ENCODE assay signal across 19 cellular contexts in the genomic region with DNA sequence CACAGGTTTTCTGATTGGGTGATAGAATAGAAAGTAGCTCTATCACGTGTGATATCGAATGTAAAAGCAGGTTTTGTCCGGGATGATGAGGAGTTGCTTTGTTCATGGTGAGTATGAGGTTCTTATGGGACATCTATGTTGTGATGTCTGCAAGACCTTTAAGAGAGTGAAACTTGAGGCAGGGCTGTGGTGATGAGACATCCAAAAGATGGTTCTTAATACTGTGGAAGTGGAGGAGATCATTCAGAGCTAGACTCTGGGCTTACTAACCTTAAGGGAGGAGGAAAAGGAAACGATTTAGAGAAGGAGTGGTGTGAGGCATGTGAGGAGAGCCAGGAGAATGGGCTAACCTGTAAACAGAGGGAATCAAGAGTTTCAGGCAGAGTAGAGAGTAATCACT.
DNase-seq lines count a peak whose midpoint lies in the region; ATAC-seq and TF ChIP-seq lines count a peak whose summit lies in the region.
"Had no signal": no experiment of that assay in that cellular context is flagged by ENCODE, and none has a peak within 500 bp of the region (broad histone marks: within the 10 kb centered on the region; RNA-seq: fewer than 3 reads in every experiment).

No MANE protein-coding gene starts in this region.

- no TSS peak for BruUV-seq in A673 (replicated peaks; lab: Mats Ljungman, UMichigan)

- no peak for DNase-seq in activated CD8-positive, alpha-beta T cell treated with anti-CD3 and anti-CD28 coated beads for 36 hours
- DNase-seq in activated CD8-positive, alpha-beta T cell treated with anti-CD3 and anti-CD28 coated beads, Interleukin-2, amount 10 ng/mL, durations not matched to agents 7 days and 5 days: no peak
- no peak for DNase-seq in activated naive CD4-positive, alpha-beta T cell treated with anti-CD3 and anti-CD28 coated beads, Interleukin-2, amount 50 U/mL, for 72 hours (ENCODE audit: low spot score in 2 of 2)
- no peak for DNase-seq in activated naive CD4-positive, alpha-beta T cell treated with anti-CD3 and anti-CD28 coated beads, Interleukin-2, amount 10 ng/mL, durations not matched to agents 7 days and 5 days
- DNase-seq in stimulated activated naive CD8-positive, alpha-beta T cell treated with anti-CD3 and anti-CD28 coated beads, Interleukin-15, Interleukin-2, amounts not matched to agents 100 U/mL and 50 U/mL, for 24 hours: no peak
- no peak for DNase-seq in stimulated activated naive CD8-positive, alpha-beta T cell treated with anti-CD3 and anti-CD28 coated beads, Interleukin-15, amount 100 ng/mL, for 72 hours
- DNase-seq in A673 (ENCODE audit: low spot score): no peak
- DNase-seq: 8988T; C1 segment of cervical spinal cord; Calu3; CD4-positive, alpha-beta memory T cell; COR-L47; DMS53; DMS79 treated with DMSO at 0.1 percent for 48 hours; GF-D8; H9 had no signal

- CTCF ChIA-PET in activated CD8-positive, alpha-beta T cell treated with anti-CD3 and anti-CD28 coated beads for 36 hours (lab: Charles Lee): interaction anchor here (0.9 kb wide), 1 partner anchor 815 kb away, joined by 3 read pairs; no protein-coding TSS in a partner anchor
- CTCF ChIA-PET in activated CD8-positive, alpha-beta T cell treated with anti-CD3 and anti-CD28 coated beads, Interleukin-2, amount 10 ng/mL, durations not matched to agents 7 days and 5 days (lab: Charles Lee): no interaction called here
- CTCF ChIA-PET in activated naive CD4-positive, alpha-beta T cell treated with anti-CD3 and anti-CD28 coated beads, Interleukin-2, amount 10 ng/mL, durations not matched to agents 7 days and 5 days (lab: Charles Lee): no interaction called here
- CTCF ChIA-PET in A673 (lab: Charles Lee): no interaction called here

- no peaks in the 10 kb centered on the region for H3K9me3 ChIP-seq in A673 (ENCODE audit: low read depth, low read length, poor library complexity, severe bottlenecking)
- H3K9me3 ChIP-seq: A549 had no signal

- no peak overlapping the region for H3K4me3 ChIP-seq in A673 (ENCODE audit: low read depth, low read length, poor library complexity, severe bottlenecking)
- H3K4me3 ChIP-seq: A549, GM23338 had no signal

- H3K4me1 ChIP-seq in A673 (ENCODE audit: insufficient read depth, low read length, poor library complexity, severe bottlenecking): no peaks in the 10 kb centered on the region
- H3K4me1 ChIP-seq: A549 had no signal

- no peak overlapping the region for H3K27ac ChIP-seq in A673 (ENCODE audit: low read depth, low read length, poor library complexity, severe bottlenecking)
- H3K27ac ChIP-seq: A549 had no signal

- TF ChIP-seq CTCF in activated CD8-positive, alpha-beta T cell treated with anti-CD3 and anti-CD28 coated beads for 36 hours (IDR thresholded peaks at IDR 0.05): no peak
- TF ChIP-seq CTCF in A673 (conservative IDR thresholded peaks at IDR 0.05; ENCODE audit: low read depth, low read length): no peak

- POLR2A ChIA-PET in activated CD8-positive, alpha-beta T cell treated with anti-CD3 and anti-CD28 coated beads for 36 hours (lab: Charles Lee): interaction anchor here (0.7 kb wide), 1 partner anchor 92 kb away, joined by 3 read pairs; a partner anchor contains a TSS
- POLR2A ChIA-PET in activated CD8-positive, alpha-beta T cell treated with anti-CD3 and anti-CD28 coated beads, Interleukin-2, amount 10 ng/mL, durations not matched to agents 7 days and 5 days (lab: Charles Lee): no interaction called here
- POLR2A ChIA-PET in A673 (lab: Charles Lee; ENCODE audit: low non-redundant PET): interaction anchor here (0.6 kb wide), 1 partner anchor 1786 kb away, joined by 5 read pairs; no protein-coding TSS in a partner anchor

- peaks cover 10% of the 10 kb centered on the region for H3K36me3 Mint-ChIP-seq in activated CD8-positive, alpha-beta T cell treated with anti-CD3 and anti-CD28 coated beads for 36 hours (ENCODE audit: low read depth)
- peaks cover 9% of the 10 kb centered on the region for H3K36me3 Mint-ChIP-seq in activated CD8-positive, alpha-beta T cell treated with anti-CD3 and anti-CD28 coated beads, Interleukin-2, amount 10 ng/mL, durations not matched to agents 7 days and 5 days (ENCODE audit: low read depth)
- no peaks in the 10 kb centered on the region for H3K36me3 Mint-ChIP-seq in activated naive CD4-positive, alpha-beta T cell treated with anti-CD3 and anti-CD28 coated beads, Interleukin-2, amount 50 U/mL, for 72 hours
- H3K36me3 Mint-ChIP-seq in activated naive CD4-positive, alpha-beta T cell treated with anti-CD3 and anti-CD28 coated beads, Interleukin-2, amount 10 ng/mL, durations not matched to agents 7 days and 5 days: no peaks in the 10 kb centered on the region

- no peak overlapping the region for H3K4me3 Mint-ChIP-seq in activated CD8-positive, alpha-beta T cell treated with anti-CD3 and anti-CD28 coated beads for 36 hours
- H3K4me3 Mint-ChIP-seq in activated CD8-positive, alpha-beta T cell treated with anti-CD3 and anti-CD28 coated beads, Interleukin-2, amount 10 ng/mL, durations not matched to agents 7 days and 5 days: no peak overlapping the region
- no peak overlapping the region for H3K4me3 Mint-ChIP-seq in activated naive CD4-positive, alpha-beta T cell treated with anti-CD3 and anti-CD28 coated beads, Interleukin-2, amount 10 ng/mL, durations not matched to agents 7 days and 5 days
- no peak overlapping the region for H3K4me3 Mint-ChIP-seq in stimulated activated naive CD8-positive, alpha-beta T cell treated with anti-CD3 and anti-CD28 coated beads, Interleukin-15, amount 100 ng/mL, for 72 hours
- H3K4me3 Mint-ChIP-seq: CD4-positive, alpha-beta memory T cell; GM23338; H9 had no signal

- H3K9me3 Mint-ChIP-seq in activated CD8-positive, alpha-beta T cell treated with anti-CD3 and anti-CD28 coated beads for 36 hours: no peaks in the 10 kb centered on the region
- H3K9me3 Mint-ChIP-seq in activated CD8-positive, alpha-beta T cell treated with anti-CD3 and anti-CD28 coated beads, Interleukin-2, amount 10 ng/mL, durations not matched to agents 7 days and 5 days (ENCODE audit: insufficient read depth): no peaks in the 10 kb centered on the region
- no peaks in the 10 kb centered on the region for H3K9me3 Mint-ChIP-seq in activated naive CD4-positive, alpha-beta T cell treated with anti-CD3 and anti-CD28 coated beads, Interleukin-2, amount 50 U/mL, for 72 hours
- no peaks in the 10 kb centered on the region for H3K9me3 Mint-ChIP-seq in activated naive CD4-positive, alpha-beta T cell treated with anti-CD3 and anti-CD28 coated beads, Interleukin-2, amount 10 ng/mL, durations not matched to agents 7 days and 5 days
- H3K9me3 Mint-ChIP-seq in stimulated activated naive CD8-positive, alpha-beta T cell treated with anti-CD3 and anti-CD28 coated beads, Interleukin-15, amount 100 ng/mL, for 72 hours: no peaks in the 10 kb centered on the region
- H3K9me3 Mint-ChIP-seq: CD4-positive, alpha-beta memory T cell; GM23338 had no signal

- H3K27me3 Mint-ChIP-seq in activated CD8-positive, alpha-beta T cell treated with anti-CD3 and anti-CD28 coated beads for 36 hours: no peaks in the 10 kb centered on the region
- no peaks in the 10 kb centered on the region for H3K27me3 Mint-ChIP-seq in activated CD8-positive, alpha-beta T cell treated with anti-CD3 and anti-CD28 coated beads, Interleukin-2, amount 10 ng/mL, durations not matched to agents 7 days and 5 days (ENCODE audit: low read depth)
- H3K27me3 Mint-ChIP-seq in activated naive CD4-positive, alpha-beta T cell treated with anti-CD3 and anti-CD28 coated beads, Interleukin-2, amount 10 ng/mL, durations not matched to agents 7 days and 5 days: no peaks in the 10 kb centered on the region
- no peaks in the 10 kb centered on the region for H3K27me3 Mint-ChIP-seq in stimulated activated naive CD8-positive, alpha-beta T cell treated with anti-CD3 and anti-CD28 coated beads, Interleukin-15, amount 100 ng/mL, for 72 hours
- H3K27me3 Mint-ChIP-seq: CD4-positive, alpha-beta memory T cell had no signal

- no peaks in the 10 kb centered on the region for H3K36me3 ChIP-seq in A673 (ENCODE audit: insufficient read depth, low read length, poor library complexity, severe bottlenecking)

- peaks cover 23% of the 10 kb centered on the region for H3K4me1 Mint-ChIP-seq in activated CD8-positive, alpha-beta T cell treated with anti-CD3 and anti-CD28 coated beads for 36 hours (ENCODE audit: low read depth)
- peaks cover 18% of the 10 kb centered on the region for H3K4me1 Mint-ChIP-seq in activated CD8-positive, alpha-beta T cell treated with anti-CD3 and anti-CD28 coated beads, Interleukin-2, amount 10 ng/mL, durations not matched to agents 7 days and 5 days (ENCODE audit: low read depth)
- H3K4me1 Mint-ChIP-seq in activated naive CD4-positive, alpha-beta T cell treated with anti-CD3 and anti-CD28 coated beads, Interleukin-2, amount 10 ng/mL, durations not matched to agents 7 days and 5 days: peaks cover 13% of the 10 kb centered on the region
- peaks cover 17% of the 10 kb centered on the region for H3K4me1 Mint-ChIP-seq in stimulated activated naive CD8-positive, alpha-beta T cell treated with anti-CD3 and anti-CD28 coated beads, Interleukin-15, amount 100 ng/mL, for 72 hours

- intact Hi-C loops in activated CD8-positive, alpha-beta T cell treated with anti-CD3 and anti-CD28 coated beads for 36 hours (cut with micrococcal nuclease): loop anchor here (10.0 kb wide), 1 partner anchor 702 kb away; no protein-coding TSS in a partner anchor
- intact Hi-C loops in A673 (cut with micrococcal nuclease; ENCODE audit: unreplicated experiment): no loop called here

- no peaks in the 10 kb centered on the region for H3K27me3 ChIP-seq in A673 (replicated peaks; ENCODE audit: insufficient read depth, low read depth, low read length, poor library complexity)

- H3K27ac Mint-ChIP-seq in activated CD8-positive, alpha-beta T cell treated with anti-CD3 and anti-CD28 coated beads for 36 hours: no peak overlapping the region
- no peak overlapping the region for H3K27ac Mint-ChIP-seq in activated CD8-positive, alpha-beta T cell treated with anti-CD3 and anti-CD28 coated beads, Interleukin-2, amount 10 ng/mL, durations not matched to agents 7 days and 5 days
- no peak overlapping the region for H3K27ac Mint-ChIP-seq in activated naive CD4-positive, alpha-beta T cell treated with anti-CD3 and anti-CD28 coated beads, Interleukin-2, amount 50 U/mL, for 72 hours
- H3K27ac Mint-ChIP-seq in activated naive CD4-positive, alpha-beta T cell treated with anti-CD3 and anti-CD28 coated beads, Interleukin-2, amount 10 ng/mL, durations not matched to agents 7 days and 5 days: no peak overlapping the region
- H3K27ac Mint-ChIP-seq in stimulated activated naive CD8-positive, alpha-beta T cell treated with anti-CD3 and anti-CD28 coated beads, Interleukin-15, amount 100 ng/mL, for 72 hours: no peak overlapping the region
- H3K27ac Mint-ChIP-seq: CD4-positive, alpha-beta memory T cell; GM23338; H9 had no signal

- peak; percentile 41 for ATAC-seq in activated CD8-positive, alpha-beta T cell treated with anti-CD3 and anti-CD28 coated beads for 36 hours
- no peak for ATAC-seq in activated CD8-positive, alpha-beta T cell treated with anti-CD3 and anti-CD28 coated beads, Interleukin-2, amount 10 ng/mL, durations not matched to agents 7 days and 5 days
- peak; percentile 46 to 68 for ATAC-seq in activated naive CD4-positive, alpha-beta T cell treated with anti-CD3 and anti-CD28 coated beads, Interleukin-2, amount 50 U/mL, for 72 hours
- peak; percentile 51 for ATAC-seq in stimulated activated naive CD8-positive, alpha-beta T cell treated with anti-CD3 and anti-CD28 coated beads, Interleukin-15, Interleukin-2, amounts not matched to agents 100 U/mL and 50 U/mL, for 24 hours
- no peak for ATAC-seq in stimulated activated naive CD8-positive, alpha-beta T cell treated with anti-CD3 and anti-CD28 coated beads, Interleukin-15, amount 100 ng/mL, for 72 hours
- ATAC-seq: A549, GM23338, HCT116 had no signal

Comparison
In these comparisons a context has a peak if more than half of its experiments do, and no peak if none do; other contexts are left out.
1. ATAC-seq: peak in activated CD8-positive, alpha-beta T cell treated with anti-CD3 and anti-CD28 coated beads for 36 hours (single experiment), activated naive CD4-positive, alpha-beta T cell treated with anti-CD3 and anti-CD28 coated beads, Interleukin-2, amount 50 U/mL, for 72 hours (2 of 2) and stimulated activated naive CD8-positive, alpha-beta T cell treated with anti-CD3 and anti-CD28 coated beads, Interleukin-15, Interleukin-2, amounts not matched to agents 100 U/mL and 50 U/mL, for 24 hours (single experiment); none in activated CD8-positive, alpha-beta T cell treated with anti-CD3 and anti-CD28 coated beads, Interleukin-2, amount 10 ng/mL, durations not matched to agents 7 days and 5 days (single experiment) and stimulated activated naive CD8-positive, alpha-beta T cell treated with anti-CD3 and anti-CD28 coated beads, Interleukin-15, amount 100 ng/mL, for 72 hours (single experiment).